32 cellular contexts compared by ENCODE assay signal in the genomic region with DNA sequence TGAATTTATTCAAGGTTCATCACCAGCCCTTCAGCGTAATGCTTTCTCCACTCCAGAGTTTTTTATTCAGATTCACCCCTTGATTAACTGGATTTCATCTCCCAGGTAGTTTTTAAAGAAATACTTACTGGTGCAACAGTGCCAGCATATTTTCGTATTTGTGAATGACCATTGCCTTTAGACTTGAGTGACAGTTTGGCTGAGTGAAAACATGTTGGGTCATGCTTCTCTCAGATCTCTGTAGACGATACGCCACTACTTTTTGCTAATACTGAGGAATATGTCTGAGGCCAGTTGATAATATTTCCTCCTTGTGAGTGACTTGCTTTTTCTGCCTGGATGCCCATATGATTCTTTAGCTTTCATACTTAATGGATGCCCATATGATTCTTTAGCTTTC. TPM values are rescaled to one million over a fixed set of nuclear protein-coding genes. Genes with fewer than 3 reads are reported as not detected.
"Had no signal": no experiment of that assay in that cellular context is flagged by ENCODE, and none has a peak within 500 bp of the region (broad histone marks: within the 10 kb centered on the region; RNA-seq: fewer than 3 reads in every experiment).

No MANE protein-coding gene starts in this region.

- FAIRE-seq: astrocyte, colon had no signal

- H3K27me3 ChIP-seq: brain microvascular endothelial cell, esophagus squamous epithelium had no signal

- H3K9me3 ChIP-seq: esophagus squamous epithelium, gastroesophageal sphincter, heart right ventricle had no signal

- DNase-seq: activated B cell treated with CpG ODN at 0.5 μM for 24 hours; activated CD4-positive, alpha-beta T cell treated with anti-CD3 and anti-CD28 coated beads for 48 hours; activated CD4-positive, alpha-beta T cell treated with anti-CD3 and anti-CD28 coated beads, Interleukin-2, amount 50 U/mL, for 1 hour; activated CD4-positive, alpha-beta T cell treated with anti-CD3 and anti-CD28 coated beads, Interleukin-2, amount 50 U/mL, for 48 hours; activated CD8-positive, alpha-beta memory T cell treated with anti-CD3 and anti-CD28 coated beads for 24 hours; activated CD8-positive, alpha-beta T cell treated with anti-CD3 and anti-CD28 coated beads for 36 hours; activated effector memory CD4-positive, alpha-beta T cell treated with Interleukin-2 at 50 U/mL for 16 hours; activated gamma-delta T cell treated with Interleukin-2 at 50 U/mL for 16 hours; activated naive CD4-positive, alpha-beta T cell treated with anti-CD3 and anti-CD28 coated beads, Interleukin-2, amount 50 U/mL, for 16 hours; activated naive CD4-positive, alpha-beta T cell treated with Interleukin-2 at 50 U/mL for 16 hours; activated T-cell treated with anti-CD3 and anti-CD28 coated beads, Interleukin-2, amount 50 U/mL, for 4 hours; amniotic stem cell; anterior cingulate cortex; brain microvascular endothelial cell; caudate nucleus; cortex of kidney; dermis blood vessel endothelial cell; effector CD4-positive, alpha-beta T cell; effector memory CD8-positive, alpha-beta T cell; esophagus squamous epithelium; foreskin melanocyte; heart right ventricle; T-helper 1 cell; T-helper 17 cell; T1000; WERI-Rb-1 had no signal

- H3K4me1 ChIP-seq: gastroesophageal sphincter, heart right ventricle had no signal

- H3K4me3 ChIP-seq: esophagus squamous epithelium, gastroesophageal sphincter, heart right ventricle had no signal

- H3K27ac ChIP-seq: brain microvascular endothelial cell, epithelial cell of prostate, esophagus squamous epithelium, gastroesophageal sphincter, heart right ventricle, WERI-Rb-1 had no signal

- H3K36me3 ChIP-seq: brain microvascular endothelial cell, esophagus squamous epithelium, gastroesophageal sphincter, heart right ventricle, WERI-Rb-1 had no signal

- ATAC-seq: activated CD4-positive, CD25-positive, alpha-beta regulatory T cell treated with anti-CD3 and anti-CD28 coated beads, Interleukin-2, amount 50 U/mL, for 24 hours; activated CD8-positive, alpha-beta T cell treated with anti-CD3 and anti-CD28 coated beads for 36 hours; activated T-cell treated with anti-CD3 and anti-CD28 coated beads, Interleukin-2, amount 50 U/mL, for 4 hours; activated T-helper 17 cell treated with anti-CD3 and anti-CD28 coated beads, Interleukin-2, amount 50 U/mL, for 72 hours; effector memory CD8-positive, alpha-beta T cell; gastroesophageal sphincter; heart right ventricle; T-helper 17 cell had no signal

RNA-seq across cellular contexts. Expression of a gene that starts 51.5 kb away (rescaled TPM):
- total RNA-seq: activated B cell treated with CpG ODN at 0.5 μM for 24 hours; activated CD8-positive, alpha-beta T cell treated with anti-CD3 and anti-CD28 coated beads for 36 hours; T-helper 17 cell had no signal
